Comparison of ENCODE assay signal across 8 cellular contexts in genomic region chr7:102288285-102288930, GRCh38. TPM values are rescaled to one million over a fixed set of nuclear protein-coding genes. Genes with fewer than 3 reads are reported as not detected.
DNase-seq lines count a peak whose midpoint lies in the region; ATAC-seq and TF ChIP-seq lines count a peak whose summit lies in the region.

No MANE protein-coding gene starts in this region.

- peak; percentile 32 for TF ChIP-seq CTCF in GM12865 (IDR thresholded peaks at IDR 0.05; ENCODE audit: insufficient read depth, low read depth, low read length, missing control alignments)

- no peaks in the 10 kb centered on the region for H3K36me3 ChIP-seq in rectal smooth muscle tissue (ENCODE audit: control insufficient read depth, insufficient read depth, low read length)

- no peaks in the 10 kb centered on the region for H3K27me3 ChIP-seq in rectal smooth muscle tissue (ENCODE audit: control insufficient read depth, insufficient read depth, low read length)

- intact Hi-C loops in Right ventricle myocardium superior (cut with DNase I): no loop called here

- H3K4me3 ChIP-seq in GM12865 (ENCODE audit: low read depth, low read length): peak overlapping the region; percentile 80
- peak overlapping the region; percentile 81 for H3K4me3 ChIP-seq in rectal smooth muscle tissue (ENCODE audit: low read length)

- ATAC-seq in GM21423 (IDR thresholded peaks at IDR 0.05; ENCODE audit: unreplicated experiment): no peak
- no peak for ATAC-seq in Right ventricle myocardium superior (ENCODE audit: poor library complexity)
- no peak for ATAC-seq in HG02981 (IDR thresholded peaks at IDR 0.05; ENCODE audit: unreplicated experiment)

- H3K9ac ChIP-seq in rectal smooth muscle tissue (ENCODE audit: low read length): no peak overlapping the region

- no peak overlapping the region for H3K27ac ChIP-seq in rectal smooth muscle tissue (ENCODE audit: low read depth, low read length)

- peaks cover 2% of the 10 kb centered on the region for H3K4me1 ChIP-seq in rectal smooth muscle tissue (ENCODE audit: control insufficient read depth, insufficient read depth, low read length)

- DNase-seq in GM12865 (ENCODE audit: low read depth): peak; percentile 73
- peak; percentile 65 to 77 for DNase-seq in NOMO-1 (lab: John Stamatoyannopoulos, UW; ENCODE audit: unreplicated experiment in 2 of 2)
- DNase-seq in dermis blood vessel endothelial cell: peak; percentile 15
- DNase-seq in Right ventricle myocardium superior: no peak
- no peak for DNase-seq in SHP77 treated with DMSO at 0.1 percent for 48 hours (lab: John Stamatoyannopoulos, UW)

RNA-seq across cellular contexts. Expression of gene SH2B2, which starts 1.7 kb away (rescaled TPM):
- 2.5 and 4.4 TPM in 2 replicates for total RNA-seq in dermis blood vessel endothelial cell
- 0.67 TPM for total RNA-seq in Right ventricle myocardium superior

Comparison
In these comparisons a context has a peak if more than half of its experiments do, and no peak if none do; other contexts are left out.
1. DNase-seq: peak in GM12865 (single experiment), NOMO-1 (2 of 2) and dermis blood vessel endothelial cell (single experiment); none in Right ventricle myocardium superior (single experiment) and SHP77 treated with DMSO at 0.1 percent for 48 hours (single experiment).